10 cellular contexts compared by ENCODE assay signal in genomic region chr13:51001335-51001734, GRCh38.
"Had no signal": no experiment of that assay in that cellular context is flagged by ENCODE, and none has a peak within 500 bp of the region (broad histone marks: within the 10 kb centered on the region; RNA-seq: fewer than 3 reads in every experiment).

No MANE protein-coding gene starts in this region.

- DNase-seq: KBM-7, NCI-H1048, NCI-H1930, NCI-H2107, NCI-H226, NCI-H510A, NCI-H524 treated with DMSO at 0.1 percent for 48 hours, RPMI8226, SK-N-SH had no signal

- H3K9me3 ChIP-seq: SK-N-SH had no signal

- H3K9ac ChIP-seq: SK-N-SH had no signal

- H3K4me2 ChIP-seq: SK-N-SH had no signal

- FAIRE-seq: RCC 7860 had no signal
